8 cellular contexts compared by ENCODE assay signal in the genomic region with DNA sequence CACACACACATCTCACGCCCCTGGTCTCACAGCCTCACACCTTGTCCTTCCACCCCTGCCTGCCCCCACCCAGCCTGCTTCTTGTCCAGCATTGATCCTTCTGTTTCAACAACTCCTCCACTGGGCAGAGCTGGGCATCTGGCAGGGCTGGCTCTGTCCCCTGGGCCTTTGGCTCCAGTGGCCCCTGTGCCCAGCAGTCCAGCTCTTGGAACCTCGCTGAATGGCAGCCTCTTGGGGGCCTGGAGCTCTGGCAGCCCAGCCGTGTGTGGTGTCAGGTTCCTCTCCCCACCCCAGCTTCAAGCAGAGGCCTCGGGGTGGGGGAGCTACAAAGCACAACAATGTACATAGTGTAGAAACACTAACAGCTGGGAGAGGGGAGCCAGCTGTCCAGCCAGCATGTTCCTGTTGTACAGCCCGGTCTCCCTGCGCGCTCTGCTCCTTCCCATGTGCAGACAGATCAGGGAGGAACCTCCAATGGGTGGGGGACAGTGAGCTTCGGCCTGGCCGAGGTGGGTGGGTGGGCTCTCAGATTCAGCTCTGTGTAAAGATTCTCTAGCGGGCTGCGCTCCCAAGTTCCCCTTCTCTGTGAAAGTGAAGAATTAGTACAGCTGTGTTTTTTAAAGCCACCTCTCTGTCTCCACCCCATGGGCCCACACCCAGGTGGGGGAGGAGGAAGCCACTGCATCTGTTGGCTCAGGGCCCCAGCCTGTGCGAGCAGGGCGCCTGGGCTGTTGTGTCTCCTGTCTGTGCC.
DNase-seq lines count a peak whose midpoint lies in the region; ATAC-seq and TF ChIP-seq lines count a peak whose summit lies in the region.

No MANE protein-coding gene starts in this region.

- peaks cover 26% of the 10 kb centered on the region for H3F3A ChIP-seq in MM.1S (ENCODE audit: insufficient read depth, low read length)

- H3K9me3 ChIP-seq in MM.1S (replicated peaks; ENCODE audit: insufficient read depth, low read length) (no peaks in the 10 kb centered on the region), stomach smooth muscle (ENCODE audit: control insufficient read depth in 2 of 2, low read length in 2 of 2) (no peaks in the 10 kb centered on the region)

- no peak overlapping the region for H3K4me3 ChIP-seq in MM.1S (ENCODE audit: low read length)
- peak overlapping the region in 1 of 2 donors; percentile 44 for H3K4me3 ChIP-seq in stomach smooth muscle (ENCODE audit: low read length in 2 of 2)

- H3K36me3 ChIP-seq in MM.1S (replicated peaks; ENCODE audit: insufficient read depth, low read length) (peaks cover 4% of the 10 kb centered on the region), stomach smooth muscle (ENCODE audit: control insufficient read depth in 2 of 2, insufficient read depth in 2 of 2, low read length in 2 of 2) (peaks cover 30 to 33% of the 10 kb centered on the region in 2 donors)

- no peak overlapping the region for H3K9ac ChIP-seq in MM.1S (ENCODE audit: low read length)
- H3K9ac ChIP-seq in stomach smooth muscle (ENCODE audit: low read length in 2 of 2): no peak overlapping the region

- 0 out of 2 replicates have a peak, but pooled peaks cover 3% of the 10 kb centered on the region for H4K20me1 ChIP-seq in MM.1S (ENCODE audit: insufficient read depth, low read length)

- no peaks in the 10 kb centered on the region for H3K79me2 ChIP-seq in MM.1S (ENCODE audit: low read length)

- TF ChIP-seq CTCF in MM.1S (IDR thresholded peaks at IDR 0.05; ENCODE audit: low read length): no peak

- H3K27me3 ChIP-seq in MM.1S (replicated peaks; ENCODE audit: insufficient read depth, low read length) (no peaks in the 10 kb centered on the region), layer of hippocampus (ENCODE audit: control insufficient read depth, insufficient read depth, low read length) (no peaks in the 10 kb centered on the region), stomach smooth muscle (ENCODE audit: control insufficient read depth in 1 of 2, insufficient read depth in 2 of 2, low read length in 2 of 2) (no peaks in the 10 kb centered on the region)

- H3K27ac ChIP-seq in MM.1S (ENCODE audit: low read length) (no peak overlapping the region; the same call in 1 of the 2 replicates), layer of hippocampus (ENCODE audit: low read depth, low read length) (peak overlapping the region; percentile 93), stomach smooth muscle (ENCODE audit: low read length) (peak overlapping the region; percentile 74)

- peak overlapping the region; percentile 30; the same call in 1 of the 2 replicates for H3K4me2 ChIP-seq in MM.1S (ENCODE audit: low read depth, low read length)

- H3K9me2 ChIP-seq in MM.1S (replicated peaks; ENCODE audit: insufficient read depth, low read length): no peaks in the 10 kb centered on the region

- peak; percentile 42 for DNase-seq in NCI-H345 (lab: John Stamatoyannopoulos, UW)
- DNase-seq in NCI-H345 treated with DMSO at 0.1 percent for 48 hours (lab: John Stamatoyannopoulos, UW; ENCODE audit: unreplicated experiment): no peak
- DNase-seq in MM.1S: peak; percentile 45
- peak; percentile 16 for DNase-seq in astrocyte of the hippocampus (ENCODE audit: low read depth, low spot score)
- no peak for DNase-seq in iPS-NIHi7 (ENCODE audit: extremely low spot score)

- no peak overlapping the region for H2AFZ ChIP-seq in MM.1S (ENCODE audit: low read length)

- H3K4me1 ChIP-seq in MM.1S (ENCODE audit: low read length) (peaks cover 35% of the 10 kb centered on the region), stomach smooth muscle (ENCODE audit: control insufficient read depth, insufficient read depth, low read length) (peaks cover 36% of the 10 kb centered on the region)

- no peak for ATAC-seq in HG03378 (IDR thresholded peaks at IDR 0.05; ENCODE audit: unreplicated experiment)

Comparison
In these comparisons a context has a peak if more than half of its experiments do, and no peak if none do; other contexts are left out.
1. DNase-seq: peak in NCI-H345 (single experiment), MM.1S (single experiment) and astrocyte of the hippocampus (single experiment); none in NCI-H345 treated with DMSO at 0.1 percent for 48 hours (single experiment) and iPS-NIHi7 (single experiment).